ENCODE assay signal across 16 cellular contexts in the genomic region with DNA sequence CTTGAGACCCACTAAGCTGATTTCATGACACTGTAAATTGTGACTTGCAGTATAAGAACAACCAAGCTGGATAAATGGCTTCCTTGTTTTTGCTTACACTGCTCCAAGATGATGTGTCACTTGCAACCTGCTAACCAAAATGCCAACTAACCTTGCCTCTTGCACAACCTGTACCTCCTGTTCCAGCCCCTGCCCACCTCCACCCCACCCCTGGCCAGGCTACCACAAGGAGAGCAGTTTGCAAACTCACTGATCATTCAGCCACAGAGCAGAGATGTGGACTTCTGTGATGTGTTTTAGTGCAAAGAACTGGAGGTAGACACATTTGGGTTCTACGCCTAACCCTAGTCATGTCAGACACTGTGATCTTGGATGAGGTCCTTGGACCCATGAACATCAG. TPM values are rescaled to one million over a fixed set of nuclear protein-coding genes. Genes with fewer than 3 reads are reported as not detected.
"Had no signal": no experiment of that assay in that cellular context is flagged by ENCODE, and none has a peak within 500 bp of the region (broad histone marks: within the 10 kb centered on the region; RNA-seq: fewer than 3 reads in every experiment).

No MANE protein-coding gene starts in this region.

- H3K27ac ChIP-seq: adrenal gland, epithelial cell of prostate, hepatocyte, uterus had no signal

- H3K4me3 ChIP-seq: adrenal gland, hepatocyte, smooth muscle cell, uterus had no signal

- H3K27me3 ChIP-seq: adrenal gland, hepatocyte, uterus had no signal

- H3K9me3 ChIP-seq: adrenal gland, uterus had no signal

- DNase-seq: activated naive CD4-positive, alpha-beta T cell treated with anti-CD3 and anti-CD28 coated beads, Interleukin-2, amount 10 ng/mL, durations not matched to agents 7 days and 5 days; effector memory CD4-positive, alpha-beta T cell; kidney glomerular epithelial cell; midbrain; right cardiac atrium; stimulated activated naive CD8-positive, alpha-beta T cell treated with anti-CD3 and anti-CD28 coated beads, Interleukin-15, Interleukin-2, amounts not matched to agents 100 U/mL and 50 U/mL, for 24 hours; T-helper 2 cell; uterus had no signal

- H3K36me3 ChIP-seq: adrenal gland, uterus had no signal

- ATAC-seq: activated CD4-positive, CD25-positive, alpha-beta regulatory T cell treated with anti-CD3 and anti-CD28 coated beads, Interleukin-2, amount 50 U/mL, for 24 hours; activated T-helper 17 cell treated with anti-CD3 and anti-CD28 coated beads, Interleukin-2, amount 50 U/mL, for 72 hours; right cardiac atrium; stimulated activated naive CD8-positive, alpha-beta T cell treated with anti-CD3 and anti-CD28 coated beads, Interleukin-15, Interleukin-2, amounts not matched to agents 100 U/mL and 50 U/mL, for 24 hours had no signal

- FAIRE-seq: TTC549 had no signal

RNA-seq across cellular contexts. Expression of a gene that starts 26.9 kb away (rescaled TPM):
- total RNA-seq: hepatocyte, smooth muscle cell, temporal lobe had no signal
